In genomic region chr14:22524784-22525161, GRCh38 we compare ENCODE assay signal across 16 cellular contexts.
DNase-seq lines count a peak whose midpoint lies in the region; ATAC-seq, FAIRE-seq and TF ChIP-seq lines count a peak whose summit lies in the region.
"Had no signal": no experiment of that assay in that cellular context is flagged by ENCODE, and none has a peak within 500 bp of the region (broad histone marks: within the 10 kb centered on the region; RNA-seq: fewer than 3 reads in every experiment).

No MANE protein-coding gene starts in this region.

- peak overlapping the region; percentile 85 for H3K4me3 Mint-ChIP-seq in activated CD4-positive, alpha-beta T cell treated with anti-CD3 and anti-CD28 coated beads, Interleukin-2, amount 10 ng/mL, durations not matched to agents 7 days and 5 days

- peaks cover 95% of the 10 kb centered on the region for H3K36me3 Mint-ChIP-seq in activated CD4-positive, alpha-beta T cell treated with anti-CD3 and anti-CD28 coated beads, Interleukin-2, amount 10 ng/mL, durations not matched to agents 7 days and 5 days (ENCODE audit: low read depth)

- peaks cover 90% of the 10 kb centered on the region for H3K4me1 Mint-ChIP-seq in activated CD4-positive, alpha-beta T cell treated with anti-CD3 and anti-CD28 coated beads, Interleukin-2, amount 10 ng/mL, durations not matched to agents 7 days and 5 days

- TF ChIP-seq CTCF in Peyer's patch (IDR thresholded peaks at IDR 0.05) (no peak), bronchial epithelial cell (IDR thresholded peaks at IDR 0.05; ENCODE audit: insufficient read depth, low read length, severe bottlenecking) (no peak)

- CTCF ChIA-PET in activated CD4-positive, alpha-beta T cell treated with anti-CD3 and anti-CD28 coated beads, Interleukin-2, amount 10 ng/mL, durations not matched to agents 7 days and 5 days (lab: Charles Lee) = interaction anchor here (0.5 to 2.9 kb wide), 7 partner anchors 8 to 446 kb away, joined by 3 to 13 read pairs (median 3); no protein-coding TSS in a partner anchor

- no peak for FAIRE-seq in bronchial epithelial cell (lab: Jason Lieb, UNC)
- FAIRE-seq: TTC549 had no signal

- ATAC-seq in HG03571 (IDR thresholded peaks at IDR 0.05; ENCODE audit: unreplicated experiment) = no peak

- H3K27me3 ChIP-seq in Peyer's patch (no peaks in the 10 kb centered on the region), bronchial epithelial cell (ENCODE audit: control insufficient read depth, insufficient read depth, low read length) (no peaks in the 10 kb centered on the region)
- H3K27me3 ChIP-seq: neutrophil, sigmoid colon had no signal

- peaks cover 0 to 13% (median 0%) of the 10 kb centered on the region in 4 donors for H3K4me1 ChIP-seq in Peyer's patch

- H3K27me3 Mint-ChIP-seq in activated CD4-positive, alpha-beta T cell treated with anti-CD3 and anti-CD28 coated beads, Interleukin-2, amount 10 ng/mL, durations not matched to agents 7 days and 5 days = no peaks in the 10 kb centered on the region

- no peak for TF ChIP-seq POLR2A in Peyer's patch (IDR thresholded peaks at IDR 0.05)

- H3K4me3 ChIP-seq in Peyer's patch (peak overlapping the region in 1 of 4 donors; percentile 10), bronchial epithelial cell (ENCODE audit: low read depth, low read length) (no peak overlapping the region), skin epidermis (no peak overlapping the region)
- H3K4me3 ChIP-seq: sigmoid colon had no signal

- H3K36me3 ChIP-seq in Peyer's patch = no peaks in the 10 kb centered on the region
- no peaks in the 10 kb centered on the region for H3K36me3 ChIP-seq in bronchial epithelial cell (ENCODE audit: control insufficient read depth, insufficient read depth, low read length)
- H3K36me3 ChIP-seq: neutrophil, sigmoid colon had no signal

- DNase-seq in activated CD4-positive, alpha-beta T cell treated with anti-CD3 and anti-CD28 coated beads, Interleukin-2, amount 10 ng/mL, durations not matched to agents 7 days and 5 days = no peak
- no peak for DNase-seq in activated CD4-positive, alpha-beta T cell treated with anti-CD3 and anti-CD28 coated beads, Interleukin-2, amount 50 U/mL, for 4 hours
- DNase-seq in Peyer's patch = no peak
- peak; percentile 24 for DNase-seq in bronchial epithelial cell (ENCODE audit: low read depth)
- no peak for DNase-seq in foreskin melanocyte
- DNase-seq in dermis blood vessel endothelial cell = no peak
- DNase-seq: foreskin fibroblast, GDM1, NCI-H187 treated with DMSO at 0.1 percent for 48 hours, NCI-H82, Right ventricle myocardium superior, sigmoid colon had no signal

- peak overlapping the region; percentile 95 for H3K27ac Mint-ChIP-seq in activated CD4-positive, alpha-beta T cell treated with anti-CD3 and anti-CD28 coated beads, Interleukin-2, amount 10 ng/mL, durations not matched to agents 7 days and 5 days

- POLR2A ChIA-PET in activated CD4-positive, alpha-beta T cell treated with anti-CD3 and anti-CD28 coated beads, Interleukin-2, amount 10 ng/mL, durations not matched to agents 7 days and 5 days (lab: Charles Lee) = interaction anchor here (0.7 to 1.4 kb wide), 4 partner anchors 9 to 36 kb away, joined by 3 to 5 read pairs (median 4); no protein-coding TSS in a partner anchor

- H3K9me3 Mint-ChIP-seq in activated CD4-positive, alpha-beta T cell treated with anti-CD3 and anti-CD28 coated beads, Interleukin-2, amount 10 ng/mL, durations not matched to agents 7 days and 5 days = no peaks in the 10 kb centered on the region

- H3K27ac ChIP-seq in Peyer's patch (peak overlapping the region; percentile 13 to 64 (median 46)), skin epidermis (peak overlapping the region in 12 of 21 experiments; percentile 0 to 98 (median 48))
- H3K27ac ChIP-seq: neutrophil had no signal

- H3K9me3 ChIP-seq in Peyer's patch = no peaks in the 10 kb centered on the region
- H3K9me3 ChIP-seq: neutrophil, sigmoid colon had no signal
